In the genomic region with DNA sequence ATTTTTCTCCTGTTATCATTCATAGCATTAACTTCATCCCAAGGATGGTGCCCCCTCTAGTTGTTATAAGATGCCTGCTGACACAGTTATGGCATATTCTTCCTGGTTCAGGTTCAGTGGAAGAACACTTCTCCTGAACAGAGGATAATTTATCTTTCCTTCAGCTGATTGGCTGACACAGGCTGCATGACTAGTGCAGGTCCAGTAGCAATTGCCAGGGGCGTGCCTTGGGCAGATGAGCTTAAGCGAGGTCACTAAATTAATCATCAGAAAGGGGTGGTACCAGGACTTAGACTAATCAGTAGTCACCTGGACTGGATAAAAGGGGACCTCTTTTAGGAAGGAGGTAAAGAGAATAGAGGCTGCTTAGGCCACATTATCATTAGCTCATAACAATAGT, we compare ENCODE assay signal across 14 cellular contexts. TPM values are rescaled to one million over a fixed set of nuclear protein-coding genes. Genes with fewer than 3 reads are reported as not detected.
DNase-seq lines count a peak whose midpoint lies in the region; ATAC-seq, FAIRE-seq and TF ChIP-seq lines count a peak whose summit lies in the region.
"Had no signal": no experiment of that assay in that cellular context is flagged by ENCODE, and none has a peak within 500 bp of the region (broad histone marks: within the 10 kb centered on the region; RNA-seq: fewer than 3 reads in every experiment).

No MANE protein-coding gene starts in this region.

- TF ChIP-seq RAD21 in A549 (conservative IDR thresholded peaks at IDR 0.05 in 1 of 2, IDR thresholded peaks at IDR 0.05 in 1 of 2) = no peak

- H3K9me3 ChIP-seq in A549 (no peaks in the 10 kb centered on the region), ascending aorta (no peaks in the 10 kb centered on the region)
- H3K9me3 ChIP-seq: BLaER1, upper lobe of left lung had no signal

- peak; percentile 7 for FAIRE-seq in A549 (lab: Jason Lieb, UNC)
- FAIRE-seq in RCC 7860 (lab: Jason Lieb, UNC) = no peak
- FAIRE-seq: GM12891 had no signal

- H3K27me3 ChIP-seq in foreskin keratinocyte (no peaks in the 10 kb centered on the region), ascending aorta (no peaks in the 10 kb centered on the region)
- H3K27me3 ChIP-seq: BLaER1, upper lobe of left lung had no signal

- DNase-seq in A549 (ENCODE audit: low read depth in 1 of 2, low spot score in 1 of 2) = peak in 1 of 2 experiments; percentile 52
- DNase-seq in ELR (ENCODE audit: low read depth) = peak; percentile 67
- peak; percentile 40 for DNase-seq in RCC 7860 (ENCODE audit: low spot score)
- DNase-seq in foreskin keratinocyte = peak in 1 of 2 donors; percentile 47
- DNase-seq in ascending aorta (ENCODE audit: low spot score in 2 of 2) = no peak
- DNase-seq: left cardiac atrium, NCI-H1694 treated with DMSO at 0.1 percent for 48 hours, NCI-H524 treated with DMSO at 0.1 percent for 48 hours, SHP77 treated with DMSO at 0.1 percent for 48 hours, upper lobe of left lung had no signal

- POLR2A ChIA-PET in A549 (lab: Yijun Ruan, JAX) = no interaction called here

- ATAC-seq in A549 (peak in 1 of 2 experiments; percentile 76; a peak in 3 of 6 replicates), foreskin keratinocyte (peak; percentile 96), HG02588 (IDR thresholded peaks at IDR 0.05; ENCODE audit: unreplicated experiment) (no peak), HG02642 (IDR thresholded peaks at IDR 0.05; ENCODE audit: poor library complexity, unreplicated experiment) (no peak)
- ATAC-seq: left cardiac atrium had no signal

- H3K4me3 ChIP-seq in A549 = no peak overlapping the region
- no peak overlapping the region for H3K4me3 ChIP-seq in ascending aorta
- H3K4me3 ChIP-seq: BLaER1, upper lobe of left lung had no signal

- no peak for TF ChIP-seq EP300 in A549 (IDR thresholded peaks at IDR 0.05)

- TF ChIP-seq POLR2A in A549 (IDR thresholded peaks at IDR 0.05; ENCODE audit: low read length) = no peak

- peaks cover 4 to 16% of the 10 kb centered on the region in 2 donors for H3K36me3 ChIP-seq in ascending aorta

- TF ChIP-seq CTCF in A549 (IDR thresholded peaks at IDR 0.05) (no peak), foreskin keratinocyte (conservative IDR thresholded peaks at IDR 0.05) (peak; percentile 30), ascending aorta (IDR thresholded peaks at IDR 0.05) (no peak)

- H3K4me1 ChIP-seq in A549 = no peaks in the 10 kb centered on the region
- H3K4me1 ChIP-seq in foreskin keratinocyte = peaks cover 5% of the 10 kb centered on the region
- no peaks in the 10 kb centered on the region for H3K4me1 ChIP-seq in ascending aorta
- H3K4me1 ChIP-seq: BLaER1, upper lobe of left lung had no signal

- 94% methylated on average over 2 of the region's 2 CpGs for WGBS in A549 (ENCODE audit: missing lambda C conversion rate)

- CTCF ChIA-PET in A549 (lab: Yijun Ruan, JAX) = interaction anchor here (0.6 kb wide), 1 partner anchor 9 kb away, joined by 3 read pairs; no protein-coding TSS in a partner anchor

- no peak overlapping the region for H3K4me2 ChIP-seq in A549
- H3K4me2 ChIP-seq: BLaER1 had no signal

- intact Hi-C loops in ascending aorta (cut with DNase I) = no loop called here

- H3K27ac ChIP-seq in A549 (no peak overlapping the region), foreskin keratinocyte (no peak overlapping the region), ascending aorta (no peak overlapping the region)
- H3K27ac ChIP-seq: BLaER1, upper lobe of left lung had no signal

TF ChIP-seq in A549, 52 proteins besides CTCF, POLR2A, EP300 and RAD21:
- TF ChIP-seq HOXB5 (CRISPR knock-in tag; IDR thresholded peaks at IDR 0.05) (no peak), NFE2L2 (conservative IDR thresholded peaks at IDR 0.05; ENCODE audit: low read length) (no peak), FOSL2 (IDR thresholded peaks at IDR 0.05) (no peak), FOSL2 (CRISPR knock-in tag; IDR thresholded peaks at IDR 0.05) (no peak), HMGXB4 (CRISPR knock-in tag; IDR thresholded peaks at IDR 0.05; ENCODE audit: borderline replicate concordance) (no peak)
TF ChIP-seq in A549: peak in this region for 0.

RNA-seq across cellular contexts. Expression of gene BZW2, which starts 42.3 kb away (rescaled TPM):
- polyA plus RNA-seq in A549 (2011; rRNA removed) = 101 and 108 TPM in 2 replicates
- 74.4 and 76.6 TPM in 2 replicates for polyA plus RNA-seq in A549 (2012; cell fraction: cytosol; rRNA removed)
- 33.3 and 37.6 TPM in 2 replicates for polyA plus RNA-seq in A549 (2012; cell fraction: nucleus; rRNA removed)
- 72.4 to 83.4 TPM (median 76.5 TPM) in 3 replicates for polyA plus RNA-seq in A549 (2017; fragmentation: RNase III; extraction: RNeasy Plus Mini Kit Qiagen cat#74134 plus additional on column Dnase treatment)
- polyA minus RNA-seq in A549 (2011; rRNA and poly(A)+ RNA removed) = 51.0 and 63.8 TPM in 2 replicates
- 67.4 and 72.8 TPM in 2 replicates for total RNA-seq in foreskin keratinocyte
- polyA plus RNA-seq in foreskin keratinocyte = 53.1 and 66.9 TPM in 2 replicates
- 18.0 TPM for total RNA-seq in ascending aorta

RNA-seq across cellular contexts. Expression of gene ANKMY2, which starts 42.7 kb away (rescaled TPM):
- 24.2 and 26.1 TPM in 2 replicates for polyA plus RNA-seq in A549 (2011; rRNA removed)
- 7.3 and 7.4 TPM in 2 replicates for polyA plus RNA-seq in A549 (2012; cell fraction: cytosol; rRNA removed)
- polyA plus RNA-seq in A549 (2012; cell fraction: nucleus; rRNA removed) = 6.4 and 8.8 TPM in 2 replicates
- 13.3 to 15.3 TPM (median 14.3 TPM) in 3 replicates for polyA plus RNA-seq in A549 (2017; fragmentation: RNase III; extraction: RNeasy Plus Mini Kit Qiagen cat#74134 plus additional on column Dnase treatment)
- 12.3 and 14.6 TPM in 2 replicates for polyA minus RNA-seq in A549 (2011; rRNA and poly(A)+ RNA removed)
- 10.1 and 10.2 TPM in 2 replicates for total RNA-seq in foreskin keratinocyte
- 5.3 and 5.4 TPM in 2 replicates for polyA plus RNA-seq in foreskin keratinocyte
- 11.2 TPM for total RNA-seq in ascending aorta

Comparison
In these comparisons a context has a peak if more than half of its experiments do, and no peak if none do; other contexts are left out.
1. DNase-seq: peak in ELR (single experiment) and RCC 7860 (single experiment); none in ascending aorta (0 of 2).